ENCODE assay signal across 9 cellular contexts in the genomic region with DNA sequence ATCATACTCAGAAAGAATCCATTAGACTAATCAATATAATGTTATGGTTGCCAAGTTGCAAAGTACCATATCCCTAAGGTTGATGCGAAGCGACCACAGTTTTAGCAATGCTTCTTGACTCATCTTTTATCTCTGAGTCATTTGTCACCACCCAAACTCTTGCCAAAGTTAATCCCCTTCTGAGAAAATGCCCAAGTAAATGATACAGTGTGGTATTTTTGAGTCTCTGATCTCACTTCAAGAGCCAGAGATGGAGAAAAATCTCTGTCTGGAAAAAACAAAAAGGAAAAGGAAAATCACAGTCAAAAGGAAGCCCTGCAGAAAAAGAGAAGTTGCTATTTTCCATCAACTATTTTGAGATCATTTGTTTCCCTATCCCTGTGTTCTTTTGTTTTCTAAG. TPM values are rescaled to one million over a fixed set of nuclear protein-coding genes. Genes with fewer than 3 reads are reported as not detected.
A peak's percentile ranks its signal among the peaks of the same experiment; 100 is the strongest.
DNase-seq lines count a peak whose midpoint lies in the region; ATAC-seq and TF ChIP-seq lines count a peak whose summit lies in the region.
"Had no signal": no experiment of that assay in that cellular context is flagged by ENCODE, and none has a peak within 500 bp of the region (broad histone marks: within the 10 kb centered on the region; RNA-seq: fewer than 3 reads in every experiment).

No MANE protein-coding gene starts in this region.

- no peaks in the 10 kb centered on the region for H3K4me1 ChIP-seq in adipocyte (ENCODE audit: control insufficient read depth, insufficient read depth, low read length)
- peaks cover 0 to 10% of the 10 kb centered on the region in 2 donors for H3K4me1 ChIP-seq in gastrocnemius medialis
- 0 out of 2 replicates have a peak, but pooled peaks cover 5% of the 10 kb centered on the region for H3K4me1 ChIP-seq in MM.1S (ENCODE audit: low read length)

- intact Hi-C loops in gastrocnemius medialis (cut with DNase I; ENCODE audit: low total_unique reads), result loop anchor here (1.0 kb wide), 1 partner anchor 26 kb away; no protein-coding TSS in a partner anchor

- no peak overlapping the region for H3K4me2 ChIP-seq in MM.1S (ENCODE audit: low read depth, low read length)

- TF ChIP-seq POLR2A in gastrocnemius medialis (IDR thresholded peaks at IDR 0.05), result no peak

- TF ChIP-seq CTCF in gastrocnemius medialis (IDR thresholded peaks at IDR 0.05 in 4 of 5, conservative IDR thresholded peaks at IDR 0.05 in 1 of 5) (no peak), MM.1S (IDR thresholded peaks at IDR 0.05; ENCODE audit: low read length) (no peak), omental fat pad (IDR thresholded peaks at IDR 0.05) (no peak)

- H3K27me3 ChIP-seq in adipocyte (replicated peaks; ENCODE audit: control insufficient read depth, insufficient read depth, low read length) (no peaks in the 10 kb centered on the region), gastrocnemius medialis (no peaks in the 10 kb centered on the region), MM.1S (replicated peaks; ENCODE audit: insufficient read depth, low read length) (no peaks in the 10 kb centered on the region)

- in situ Hi-C loops in gastrocnemius medialis (cut with MboI; ENCODE audit: low sequenced_read_pairs in 4 of 4), result no loop called here

- H3K36me3 ChIP-seq in adipocyte (ENCODE audit: control insufficient read depth, insufficient read depth, low read length, severe bottlenecking), result no peaks in the 10 kb centered on the region
- H3K36me3 ChIP-seq in gastrocnemius medialis, result no peaks in the 10 kb centered on the region
- H3K36me3 ChIP-seq in MM.1S (replicated peaks; ENCODE audit: insufficient read depth, low read length), result no peaks in the 10 kb centered on the region

- H3K4me3 ChIP-seq in adipocyte (ENCODE audit: low read length) (no peak overlapping the region), gastrocnemius medialis (no peak overlapping the region), MM.1S (ENCODE audit: low read length) (no peak overlapping the region)

- H3K79me2 ChIP-seq in MM.1S (ENCODE audit: low read length), result no peaks in the 10 kb centered on the region

- no peak for DNase-seq in activated CD4-positive, CD25-positive, alpha-beta regulatory T cell (lab: John Stamatoyannopoulos, UW)
- DNase-seq in adipocyte (ENCODE audit: low read depth), result peak; percentile 21
- no peak for DNase-seq in gastrocnemius medialis
- DNase-seq in MM.1S, result no peak
- no peak for DNase-seq in omental fat pad (ENCODE audit: low spot score)
- DNase-seq: KBM-7 had no signal

- H3K9ac ChIP-seq in adipocyte (ENCODE audit: low read length) (no peak overlapping the region), MM.1S (ENCODE audit: low read length) (no peak overlapping the region)

- H2AFZ ChIP-seq in MM.1S (ENCODE audit: low read length), result no peak overlapping the region

- no peaks in the 10 kb centered on the region for H4K20me1 ChIP-seq in MM.1S (ENCODE audit: insufficient read depth, low read length)

- peak; percentile 65 to 71 for ATAC-seq in activated CD4-positive, CD25-positive, alpha-beta regulatory T cell treated with anti-CD3 and anti-CD28 coated beads, Interleukin-2, amount 50 U/mL, for 24 hours
- ATAC-seq in HG03442 (IDR thresholded peaks at IDR 0.05; ENCODE audit: unreplicated experiment) (peak; percentile 41), gastrocnemius medialis (peak; percentile 92 to 93), HG03565 (IDR thresholded peaks at IDR 0.05; ENCODE audit: unreplicated experiment) (no peak), omental fat pad (ENCODE audit: low FRiP score) (no peak)

- H3K9me2 ChIP-seq in MM.1S (replicated peaks; ENCODE audit: insufficient read depth, low read length), result no peaks in the 10 kb centered on the region

- H3K27ac ChIP-seq in gastrocnemius medialis (peak overlapping the region; percentile 19 to 72 (median 36)), MM.1S (ENCODE audit: low read length) (no peak overlapping the region)

- no peaks in the 10 kb centered on the region for H3K9me3 ChIP-seq in adipocyte (ENCODE audit: control insufficient read depth, low read length)
- no peaks in the 10 kb centered on the region for H3K9me3 ChIP-seq in gastrocnemius medialis
- H3K9me3 ChIP-seq in MM.1S (replicated peaks; ENCODE audit: insufficient read depth, low read length), result no peaks in the 10 kb centered on the region

- H3F3A ChIP-seq in MM.1S (ENCODE audit: insufficient read depth, low read length), result no peaks in the 10 kb centered on the region

RNA-seq across cellular contexts. Expression of a gene that starts 26.7 kb away (rescaled TPM):
- total RNA-seq in gastrocnemius medialis (10 to 100 TPM in 1 of 4 donors, 1 to 10 TPM in 3; 5.3 to 16.9 (median 7.7) TPM), omental fat pad (10 to 100 TPM; 10.2 to 16.4 (median 11.2) TPM)

Comparison
In these comparisons a context has a peak if more than half of its experiments do, and no peak if none do; other contexts are left out.
1. ATAC-seq: peak in activated CD4-positive, CD25-positive, alpha-beta regulatory T cell treated with anti-CD3 and anti-CD28 coated beads, Interleukin-2, amount 50 U/mL, for 24 hours (2 of 2), HG03442 (single experiment) and gastrocnemius medialis (2 of 2); none in HG03565 (single experiment) and omental fat pad (single experiment).